15 cellular contexts compared by ENCODE assay signal in genomic region chr18:42011053-42011452, GRCh38. TPM values are rescaled to one million over a fixed set of nuclear protein-coding genes. Genes with fewer than 3 reads are reported as not detected.
DNase-seq lines count a peak whose midpoint lies in the region; ATAC-seq, FAIRE-seq and TF ChIP-seq lines count a peak whose summit lies in the region.
"Had no signal": no experiment of that assay in that cellular context is flagged by ENCODE, and none has a peak within 500 bp of the region (broad histone marks: within the 10 kb centered on the region; RNA-seq: fewer than 3 reads in every experiment).

No MANE protein-coding gene starts in this region.

- FAIRE-seq in GM12891 (lab: Jason Lieb, UNC): peak; percentile 48
- FAIRE-seq: G401.6 had no signal

- CTCF ChIA-PET in HEK293 (lab: Yijun Ruan, JAX): interaction anchor here (1.3 kb wide), 1 partner anchor 42 kb away, joined by 3 read pairs; no protein-coding TSS in a partner anchor

- no peak for TF ChIP-seq EP300 in ovary (IDR thresholded peaks at IDR 0.05)

- ATAC-seq in GM19035 (IDR thresholded peaks at IDR 0.05; ENCODE audit: unreplicated experiment) (peak; percentile 100), HG03175 (IDR thresholded peaks at IDR 0.05; ENCODE audit: unreplicated experiment) (peak; percentile 96)
- no peak for ATAC-seq in effector memory CD8-positive, alpha-beta T cell (replicated peaks)

- peak overlapping the region in 1 of 2 donors; percentile 38 for H3K27ac Mint-ChIP-seq in effector memory CD8-positive, alpha-beta T cell
- H3K27ac Mint-ChIP-seq: activated CD4-positive, alpha-beta T cell treated with anti-CD3 and anti-CD28 coated beads, Interleukin-2, amount 10 ng/mL, durations not matched to agents 24 days and 14 days; endodermal cell had no signal

- POLR2A ChIA-PET in HEK293 (lab: Yijun Ruan, JAX): no interaction called here

- TF ChIP-seq POLR2A in GM12891 (IDR thresholded peaks at IDR 0.05; ENCODE audit: low read depth, low read length): no peak
- no peak for TF ChIP-seq POLR2A in ovary (IDR thresholded peaks at IDR 0.05)

- H3K27me3 Mint-ChIP-seq in effector memory CD8-positive, alpha-beta T cell: no peaks in the 10 kb centered on the region
- H3K27me3 Mint-ChIP-seq: activated CD4-positive, alpha-beta T cell treated with anti-CD3 and anti-CD28 coated beads, Interleukin-2, amount 10 ng/mL, durations not matched to agents 24 days and 14 days had no signal

- WGBS in ovary, 3 donors: 92 to 96% (median 96%) methylated on average over 4 of the region's 4 CpGs

- intact Hi-C loops in ovary (cut with DNase I): no loop called here

- H3K4me1 ChIP-seq in HEK293 (ENCODE audit: control insufficient read depth, insufficient read depth, low read length): no peaks in the 10 kb centered on the region
- no peaks in the 10 kb centered on the region for H3K4me1 ChIP-seq in ovary (ENCODE audit: insufficient read depth)

- H3K36me3 Mint-ChIP-seq in effector memory CD8-positive, alpha-beta T cell (ENCODE audit: insufficient read depth): peaks cover 35% of the 10 kb centered on the region

- H3K27ac ChIP-seq in HEK293 (ENCODE audit: extremely low read depth, low read depth, low read length) (no peak overlapping the region), ovary (no peak overlapping the region)
- H3K27ac ChIP-seq: HL-60, SK-N-MC had no signal

- H3K4me3 ChIP-seq in HEK293 (ENCODE audit: low read depth, low read length) (no peak overlapping the region), ovary (no peak overlapping the region)
- H3K4me3 ChIP-seq: SK-N-MC had no signal

- peaks cover 0 to 13% of the 10 kb centered on the region in 2 donors for H3K4me1 Mint-ChIP-seq in effector memory CD8-positive, alpha-beta T cell (ENCODE audit: low read depth in 2 of 2)
- H3K4me1 Mint-ChIP-seq: endodermal cell had no signal

- no peak for TF ChIP-seq CTCF in HEK293 (tag by site-specific recombination; IDR thresholded peaks at IDR 0.05)
- TF ChIP-seq CTCF in ovary (IDR thresholded peaks at IDR 0.05): no peak

- H3K4me3 Mint-ChIP-seq in effector memory CD8-positive, alpha-beta T cell: no peak overlapping the region
- H3K4me3 Mint-ChIP-seq: activated CD4-positive, alpha-beta T cell treated with anti-CD3 and anti-CD28 coated beads, Interleukin-2, amount 10 ng/mL, durations not matched to agents 24 days and 14 days; endodermal cell had no signal

- no peak for DNase-seq in GM12891 (ENCODE audit: insufficient read length, low spot score)
- no peak for DNase-seq in effector memory CD8-positive, alpha-beta T cell
- DNase-seq in globus pallidus (ENCODE audit: low spot score): no peak
- no peak for DNase-seq in SW 1271 (lab: John Stamatoyannopoulos, UW)
- DNase-seq in ovary: no peak
- DNase-seq: activated CD4-positive, alpha-beta T cell treated with anti-CD3 and anti-CD28 coated beads, Interleukin-2, amount 10 ng/mL, durations not matched to agents 24 days and 14 days; endodermal cell; hippocampal formation; NCI-H774 had no signal

- H3K9me3 ChIP-seq in HEK293 (ENCODE audit: control insufficient read depth, insufficient read depth, low read depth, low read length): no peaks in the 10 kb centered on the region
- no peaks in the 10 kb centered on the region for H3K9me3 ChIP-seq in ovary

- H3K36me3 ChIP-seq in HEK293 (ENCODE audit: control insufficient read depth in 2 of 2, insufficient read depth in 1 of 2, low read length in 2 of 2) (peaks cover 25 to 28% of the 10 kb centered on the region in 2 experiments), ovary (no peaks in the 10 kb centered on the region)

- no peaks in the 10 kb centered on the region for H3K27me3 ChIP-seq in ovary

- no peaks in the 10 kb centered on the region for H3K9me3 Mint-ChIP-seq in effector memory CD8-positive, alpha-beta T cell
- H3K9me3 Mint-ChIP-seq: activated CD4-positive, alpha-beta T cell treated with anti-CD3 and anti-CD28 coated beads, Interleukin-2, amount 10 ng/mL, durations not matched to agents 24 days and 14 days; endodermal cell had no signal

TF ChIP-seq in GM12891, 5 proteins besides CTCF, POLR2A, EP300 and RAD21:
- TF ChIP-seq SPI1 (IDR thresholded peaks at IDR 0.05; ENCODE audit: low read depth, low read length): no peak
- TF ChIP-seq POU2F2 (IDR thresholded peaks at IDR 0.05; ENCODE audit: low read depth, low read length): no peak
- no peak for TF ChIP-seq TAF1 (IDR thresholded peaks at IDR 0.05; ENCODE audit: low read depth, low read length)
- no peak for TF ChIP-seq PAX5 (IDR thresholded peaks at IDR 0.05; ENCODE audit: insufficient read depth, low read length, severe bottlenecking)
- no peak for TF ChIP-seq POLR2AphosphoS5 (IDR thresholded peaks at IDR 0.05; ENCODE audit: low read depth, low read length)

TF ChIP-seq in HEK293, 187 proteins besides CTCF, POLR2A, EP300 and RAD21:
- TF ChIP-seq IKZF3 (tag by site-specific recombination; IDR thresholded peaks at IDR 0.05) (no peak), PRDM2 (tag by site-specific recombination; IDR thresholded peaks at IDR 0.05; ENCODE audit: borderline replicate concordance) (no peak), ZNF658 (tag by site-specific recombination; IDR thresholded peaks at IDR 0.05) (no peak), ZNF354C (tag by site-specific recombination; IDR thresholded peaks at IDR 0.05; ENCODE audit: borderline replicate concordance, low read depth) (no peak), SCRT2 (tag by site-specific recombination; IDR thresholded peaks at IDR 0.05) (peak; percentile 71), ZNF10 (tag by site-specific recombination; IDR thresholded peaks at IDR 0.05) (no peak), ZBTB1 (tag by site-specific recombination; IDR thresholded peaks at IDR 0.05) (no peak), HOXC10 (CRISPR knock-in tag; IDR thresholded peaks at IDR 0.05) (no peak)

RNA-seq across cellular contexts. Expression of gene PIK3C3, which starts 56.0 kb away (rescaled TPM):
- 22.7 TPM for polyA plus RNA-seq in GM12891 (2012; ENCODE audit: low read depth, missing spikeins)
- 10 to 100 TPM; 42.5 to 60.3 (median 51.0) TPM for total RNA-seq in ovary
- 10 to 100 TPM; 24.4 to 29.3 TPM for polyA plus RNA-seq in ovary
